In the genomic region with DNA sequence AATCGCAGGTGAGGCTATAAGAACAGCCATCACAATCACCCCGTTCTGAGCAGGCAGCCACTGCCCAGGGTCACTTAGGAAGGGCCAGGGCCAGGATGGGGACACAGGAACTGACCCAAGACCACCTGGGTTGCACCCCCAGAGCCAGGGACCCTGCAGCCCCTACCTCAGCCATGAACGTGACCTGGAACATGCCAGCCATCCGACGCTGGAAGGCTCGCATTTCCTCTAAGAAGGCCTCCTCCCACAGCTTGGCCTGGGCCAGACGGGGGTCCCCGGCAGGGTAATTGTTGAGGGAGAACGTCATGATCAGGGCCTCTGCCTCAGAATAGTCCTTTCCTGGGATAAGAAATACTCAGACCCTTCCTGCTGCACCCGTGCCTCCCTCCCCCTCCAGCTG, we compare ENCODE assay signal across 17 cellular contexts. TPM values are rescaled to one million over a fixed set of nuclear protein-coding genes. Genes with fewer than 3 reads are reported as not detected.
DNase-seq lines count a peak whose midpoint lies in the region; ATAC-seq and TF ChIP-seq lines count a peak whose summit lies in the region.
"Had no signal": no experiment of that assay in that cellular context is flagged by ENCODE, and none has a peak within 500 bp of the region (broad histone marks: within the 10 kb centered on the region; RNA-seq: fewer than 3 reads in every experiment).

No MANE protein-coding gene starts in this region.

- WGBS in neuronal stem cell (ENCODE audit: extremely low coverage in 2 of 2, insufficient read length in 2 of 2, insufficient replicate concordance in 1 of 2), 2 donors: no CpG with 5 or more reads among the region's 10 CpGs

- H3K27ac ChIP-seq in neuronal stem cell (replicated peaks; ENCODE audit: low read length): no peak overlapping the region
- H3K27ac ChIP-seq: BLaER1 treated with 17β-estradiol and CSF1 and Interleukin-3, amounts not matched to agents 10 nM and 100 nM; HL-60 had no signal

- H3K9me3 ChIP-seq in neuronal stem cell (replicated peaks in 1 of 2; ENCODE audit: control insufficient read depth in 2 of 2, insufficient read depth in 1 of 2, low read depth in 1 of 2, low read length in 2 of 2): no peaks in the 10 kb centered on the region
- H3K9me3 ChIP-seq: BLaER1 treated with 17β-estradiol and CSF1 and Interleukin-3, amounts not matched to agents 10 nM and 100 nM had no signal

- H2BK12ac ChIP-seq in neuronal stem cell (ENCODE audit: low read length): no peak overlapping the region

- no peak for TF ChIP-seq CTCF in GM10248 (IDR thresholded peaks at IDR 0.05; ENCODE audit: control extremely low read depth, extremely low read depth, low read depth, missing control alignments)
- TF ChIP-seq CTCF in GM10266 (IDR thresholded peaks at IDR 0.05; ENCODE audit: control insufficient read depth, insufficient read depth, low read depth, missing control alignments): no peak

- H3K4me3 ChIP-seq in neuronal stem cell (ENCODE audit: low read length in 2 of 2): no peak overlapping the region
- H3K4me3 ChIP-seq: BLaER1 treated with 17β-estradiol and CSF1 and Interleukin-3, amounts not matched to agents 10 nM and 100 nM; K562 had no signal

- H2AFZ ChIP-seq in neuronal stem cell (ENCODE audit: low read length): no peak overlapping the region

- peak overlapping the region; percentile 48 for H4K8ac ChIP-seq in neuronal stem cell (ENCODE audit: low read depth, low read length)

- CTCF ChIA-PET in GM10248 (lab: Yijun Ruan, JAX): interaction anchor here (1.5 to 8.2 kb wide), 6 partner anchors 9 to 295 kb away, joined by 4 to 53 read pairs (median 20); no protein-coding TSS in a partner anchor

- H3K4ac ChIP-seq in neuronal stem cell (ENCODE audit: low read length): no peak overlapping the region

- no peak overlapping the region for H3K9ac ChIP-seq in neuronal stem cell (ENCODE audit: low read depth, low read length, poor library complexity)
- H3K9ac ChIP-seq: BLaER1 treated with 17β-estradiol and CSF1 and Interleukin-3, amounts not matched to agents 10 nM and 100 nM had no signal

- H3K23ac ChIP-seq in neuronal stem cell (ENCODE audit: low read depth, low read length, poor library complexity): no peak overlapping the region

- H3K18ac ChIP-seq in neuronal stem cell (ENCODE audit: low read length): peak overlapping the region; percentile 22

- H2BK5ac ChIP-seq in neuronal stem cell (ENCODE audit: low read length): peak overlapping the region; percentile 49

- H3K36me3 ChIP-seq in neuronal stem cell (replicated peaks in 1 of 2; ENCODE audit: control insufficient read depth in 2 of 2, insufficient read depth in 2 of 2, low read length in 2 of 2): no peaks in the 10 kb centered on the region
- H3K36me3 ChIP-seq: BLaER1 treated with 17β-estradiol and CSF1 and Interleukin-3, amounts not matched to agents 10 nM and 100 nM had no signal

- peak overlapping the region; percentile 31 for H3K14ac ChIP-seq in neuronal stem cell (ENCODE audit: low read length)

- ATAC-seq in HG03439 (IDR thresholded peaks at IDR 0.05; ENCODE audit: unreplicated experiment): no peak
- ATAC-seq: CD8-positive, alpha-beta T cell had no signal

- no peak overlapping the region for H4K91ac ChIP-seq in neuronal stem cell (ENCODE audit: low read depth, low read length, poor library complexity)

- DNase-seq in GM10248 (ENCODE audit: extremely low spot score): peak; percentile 8
- peak; percentile 38 for DNase-seq in ecto neural progenitor cell (ENCODE audit: low spot score)
- DNase-seq in iPS-NIHi7 (ENCODE audit: extremely low spot score): peak; percentile 7
- no peak for DNase-seq in neuronal stem cell (ENCODE audit: low spot score)
- no peak for DNase-seq in NCI-H2107 (lab: John Stamatoyannopoulos, UW)
- DNase-seq in GM10266 (ENCODE audit: extremely low spot score): no peak
- DNase-seq: Calu3; CD8-positive, alpha-beta T cell; DMS79 treated with DMSO at 0.1 percent for 48 hours; GF-D8; GOT3; H9; IMR-90 had no signal

- H3K27me3 ChIP-seq in neuronal stem cell (ENCODE audit: control insufficient read depth in 3 of 3, insufficient read depth in 3 of 3, low read depth in 1 of 3, low read length in 3 of 3): peaks cover 0 to 8% (median 0%) of the 10 kb centered on the region in 3 experiments
- H3K27me3 ChIP-seq: BLaER1 treated with 17β-estradiol and CSF1 and Interleukin-3, amounts not matched to agents 10 nM and 100 nM had no signal

- H3K4me2 ChIP-seq in neuronal stem cell (ENCODE audit: insufficient read depth, low read length, poor library complexity, severe bottlenecking): no peak overlapping the region
- H3K4me2 ChIP-seq: BLaER1 treated with 17β-estradiol and CSF1 and Interleukin-3, amounts not matched to agents 10 nM and 100 nM had no signal

- H2BK15ac ChIP-seq in neuronal stem cell (ENCODE audit: low read length): no peak overlapping the region

- POLR2A ChIA-PET in GM10248 (lab: Yijun Ruan, JAX): no interaction called here

- no peak overlapping the region for H2BK120ac ChIP-seq in neuronal stem cell (ENCODE audit: low read depth, low read length)

- peak overlapping the region; percentile 26 for H2AK5ac ChIP-seq in neuronal stem cell (ENCODE audit: low read depth, low read length)

- H3K79me1 ChIP-seq in neuronal stem cell (ENCODE audit: low read depth, low read length): no peaks in the 10 kb centered on the region

- H3K4me1 ChIP-seq in neuronal stem cell (ENCODE audit: control insufficient read depth in 2 of 2, insufficient read depth in 1 of 2, low read depth in 1 of 2, low read length in 2 of 2): peaks cover 0 to 2% of the 10 kb centered on the region in 2 donors

RNA-seq across cellular contexts. Expression of gene NPC1L1, which starts 5.0 kb away (rescaled TPM):
- 0.14 TPM for polyA plus RNA-seq in neuronal stem cell (2013, experiment 1 of 2)
- 0.15 TPM for polyA plus RNA-seq in neuronal stem cell (2013, experiment 2 of 2)

RNA-seq across cellular contexts. Expression of gene DDX56, which starts 37.6 kb away (rescaled TPM):
- polyA plus RNA-seq in neuronal stem cell (2013, experiment 1 of 2): 43.0 TPM
- 42.3 TPM for polyA plus RNA-seq in neuronal stem cell (2013, experiment 2 of 2)

RNA-seq across cellular contexts. Expression of gene NUDCD3, which starts 45.6 kb away (rescaled TPM):
- polyA plus RNA-seq in neuronal stem cell (2013, experiment 1 of 2): 37.7 TPM
- polyA plus RNA-seq in neuronal stem cell (2013, experiment 2 of 2): 37.7 TPM

RNA-seq across cellular contexts. Expression of gene TMED4, which starts 45.9 kb away (rescaled TPM):
- polyA plus RNA-seq in neuronal stem cell (2013, experiment 1 of 2): 59.8 TPM
- polyA plus RNA-seq in neuronal stem cell (2013, experiment 2 of 2): 59.6 TPM

Comparison
In these comparisons a context has a peak if more than half of its experiments do, and no peak if none do; other contexts are left out.
1. DNase-seq: peak in GM10248 (single experiment), ecto neural progenitor cell (single experiment) and iPS-NIHi7 (single experiment); none in neuronal stem cell (single experiment), NCI-H2107 (single experiment) and GM10266 (single experiment).